8 cellular contexts compared by ENCODE assay signal in the genomic region with DNA sequence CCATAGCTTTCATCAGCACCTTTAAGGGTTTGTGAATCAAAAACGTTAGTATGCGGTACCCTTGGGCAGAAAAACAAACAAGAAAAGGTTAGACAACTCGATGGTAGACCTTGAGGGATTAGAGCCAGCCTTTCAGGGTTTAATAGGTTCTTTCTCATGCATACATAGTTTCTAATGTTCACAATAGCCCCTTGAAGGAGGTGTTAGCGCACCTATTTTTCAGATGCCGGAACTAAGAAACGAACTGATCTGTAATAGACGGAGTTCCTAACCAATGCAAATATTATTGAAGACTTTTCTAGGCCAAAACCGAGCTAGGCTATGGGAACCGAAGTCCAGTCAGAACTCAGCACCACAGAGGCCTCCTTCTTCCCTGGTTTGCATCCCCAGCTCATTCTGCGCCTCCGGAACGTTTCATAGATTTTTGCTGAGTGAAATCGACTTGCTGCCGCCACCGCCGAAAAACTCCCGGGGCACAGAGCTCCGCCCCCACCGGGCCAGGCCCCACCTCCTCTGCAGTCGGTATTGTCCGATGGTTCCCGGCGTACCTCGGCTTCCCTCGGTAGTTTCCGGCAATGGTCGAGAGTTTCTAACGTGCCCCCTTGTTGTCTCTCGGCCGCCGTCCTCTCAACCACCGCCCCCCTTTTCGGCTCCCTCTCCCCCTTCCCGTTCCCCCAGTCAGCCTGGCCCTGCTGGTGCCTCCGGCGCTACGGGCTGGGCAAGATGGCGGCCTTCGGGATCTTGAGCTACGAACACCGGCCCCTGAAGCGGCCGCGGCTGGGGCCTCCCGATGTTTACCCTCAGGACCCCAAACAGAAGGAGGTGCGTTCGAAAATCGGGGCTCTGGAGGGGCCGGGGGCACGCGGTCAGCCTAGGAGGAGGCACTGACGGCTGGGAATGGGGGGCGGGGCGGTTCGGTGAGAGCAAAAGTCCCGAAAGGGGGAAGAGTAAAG. TPM values are rescaled to one million over a fixed set of nuclear protein-coding genes. Genes with fewer than 3 reads are reported as not detected.
A peak's percentile ranks its signal among the peaks of the same experiment; 100 is the strongest.
DNase-seq lines count a peak whose midpoint lies in the region; ATAC-seq and TF ChIP-seq lines count a peak whose summit lies in the region.

MED12 (plus strand) TSS at position 565 of the 953 bp plus-strand sequence; CDS start at position 724, 159 bp downstream.

- peak within 1 kb of the TSS; percentile 82 for H3K9ac ChIP-seq in BLaER1
- H3K9ac ChIP-seq in liver (ENCODE audit: low read depth in 1 of 2, low read length in 2 of 2) = peak within 1 kb of the TSS; percentile 79 to 81

- TF ChIP-seq RAD21 in liver (IDR thresholded peaks at IDR 0.05) = peak in 1 of 2 donors; percentile 9

- peaks cover 31% of the 10 kb centered on the region for H3K36me3 ChIP-seq in BLaER1
- H3K36me3 ChIP-seq in liver (ENCODE audit: control insufficient read depth in 4 of 4, insufficient read depth in 3 of 4, low read depth in 1 of 4, low read length in 3 of 4) = peaks cover 6 to 19% (median 14%) of the 10 kb centered on the region in 4 donors

- H3K27ac ChIP-seq in BLaER1 (peak within 1 kb of the TSS; percentile 82), liver (ENCODE audit: low read depth in 1 of 2, low read length in 2 of 2) (peak within 1 kb of the TSS; percentile 54 to 72)

- DNase-seq in GM19238 (ENCODE audit: insufficient read length, low spot score) = peak; percentile 66
- peak; percentile 56 for DNase-seq in NCI-H748 treated with DMSO at 0.1 percent for 48 hours (lab: John Stamatoyannopoulos, UW)
- DNase-seq in activated CD4-positive, alpha-beta T cell treated with anti-CD3 and anti-CD28 coated beads, Interleukin-2, amount 50 U/mL, for 48 hours = peak; percentile 82 to 89
- peak; percentile 32 to 72 for DNase-seq in dermis microvascular lymphatic vessel endothelial cell (ENCODE audit: low read depth in 2 of 2)
- peak; percentile 83 for DNase-seq in stimulated activated CD4-positive, alpha-beta T cell treated with anti-CD3 and anti-CD28 coated beads, Interleukin-4, amount 100 ng/mL, for 1 hour

- ATAC-seq in HG03457 (IDR thresholded peaks at IDR 0.05; ENCODE audit: unreplicated experiment) = peak; percentile 83

- peak within 1 kb of the TSS; percentile 75 for H3K4me2 ChIP-seq in BLaER1

- peaks cover 45% of the 10 kb centered on the region for H3K27me3 ChIP-seq in BLaER1
- H3K27me3 ChIP-seq in liver (ENCODE audit: control insufficient read depth in 4 of 4, insufficient read depth in 4 of 4, low read length in 3 of 4) = no peaks in the 10 kb centered on the region

- H3K9me3 ChIP-seq in BLaER1 (no peaks in the 10 kb centered on the region), liver (ENCODE audit: control insufficient read depth in 4 of 4, low read length in 3 of 4) (peaks cover 0 to 2% (median under 1%) of the 10 kb centered on the region in 4 donors)

- H3K4me3 ChIP-seq in BLaER1 (peak within 1 kb of the TSS; percentile 71), liver (ENCODE audit: low read depth in 1 of 3, low read length in 3 of 3) (peak within 1 kb of the TSS; percentile 69 to 87 (median 79))

- H4K20me1 ChIP-seq in BLaER1 = no peaks in the 10 kb centered on the region

- no peak for TF ChIP-seq CTCF in liver (IDR thresholded peaks at IDR 0.05; ENCODE audit: low read depth, low read length, missing input control)

- H3K4me1 ChIP-seq in BLaER1 (peaks cover 16% of the 10 kb centered on the region), liver (ENCODE audit: control insufficient read depth in 4 of 4, insufficient read depth in 4 of 4, low read length in 3 of 4) (peaks cover 0 to 3% (median 2%) of the 10 kb centered on the region in 4 donors)

- WGBS in liver = 1% methylated on average over 56 of the region's 56 CpGs

TF ChIP-seq in liver, 16 proteins besides CTCF, POLR2A, EP300 and RAD21:
- TF ChIP-seq JUND (IDR thresholded peaks at IDR 0.05) (no peak), YY1 (IDR thresholded peaks at IDR 0.05) (peak; percentile 89), ZBTB33 (IDR thresholded peaks at IDR 0.05) (peak; percentile 21)

RNA-seq across cellular contexts. Expression of gene MED12, which starts in this region (rescaled TPM):
- total RNA-seq in dermis microvascular lymphatic vessel endothelial cell (29.0 and 36.4 TPM in 2 replicates), liver (10 to 100 TPM; 13.1 to 25.6 TPM)
- polyA plus RNA-seq in liver = 1 to 10 TPM; 3.2 to 5.4 TPM

Comparison
In these comparisons a context has a peak if more than half of its experiments do, and no peak if none do; other contexts are left out.
1. Peak in every context shown above with its lines: DNase-seq, ATAC-seq, H3K4me3 ChIP-seq and H3K27ac ChIP-seq.